In the genomic region with DNA sequence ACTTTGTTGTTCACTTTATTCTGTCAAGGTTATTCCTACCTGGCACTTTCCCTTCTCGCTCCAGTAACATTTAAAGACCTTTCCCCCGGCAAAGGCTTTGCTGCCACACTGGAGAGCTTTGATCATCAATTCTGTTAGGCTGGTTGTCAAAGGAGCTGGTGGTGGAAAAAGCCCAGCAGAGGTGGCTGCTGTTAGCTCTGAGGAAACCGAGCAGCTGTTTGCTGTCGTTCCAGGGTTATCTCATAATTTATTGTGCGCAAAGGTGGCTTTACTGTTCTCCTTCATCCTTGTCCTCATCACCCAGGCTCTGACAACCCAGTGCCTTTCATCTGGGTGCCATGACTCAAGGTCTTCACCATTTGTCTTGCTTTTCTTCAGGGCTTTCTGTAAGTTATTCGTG, we compare ENCODE assay signal across 14 cellular contexts. TPM values are rescaled to one million over a fixed set of nuclear protein-coding genes. Genes with fewer than 3 reads are reported as not detected.
A peak's percentile ranks its signal among the peaks of the same experiment; 100 is the strongest.
DNase-seq lines count a peak whose midpoint lies in the region; ATAC-seq and TF ChIP-seq lines count a peak whose summit lies in the region.
"Had no signal": no experiment of that assay in that cellular context is flagged by ENCODE, and none has a peak within 500 bp of the region (broad histone marks: within the 10 kb centered on the region; RNA-seq: fewer than 3 reads in every experiment).

No MANE protein-coding gene starts in this region.

- DNase-seq in NCI-H345 (lab: John Stamatoyannopoulos, UW) (peak; percentile 72), amniotic epithelial cell (ENCODE audit: low read depth) (peak; percentile 50), mesenchymal stem cell (peak; percentile 18), smooth muscle cell (lab: John Stamatoyannopoulos, UW; ENCODE audit: unreplicated experiment) (no peak), NCI-H526 treated with DMSO at 0.1 percent for 48 hours (lab: John Stamatoyannopoulos, UW) (no peak)
- no peak for DNase-seq in stimulated activated naive CD8-positive, alpha-beta T cell treated with anti-CD3 and anti-CD28 coated beads, Interleukin-15, amount 100 ng/mL, for 72 hours
- DNase-seq: BE2C; CD4-positive, alpha-beta memory T cell; MM.1S; NCI-H1105 treated with DMSO at 0.1 percent for 48 hours; NCI-H1930; SHP77 treated with DMSO at 0.1 percent for 48 hours had no signal

- no peak overlapping the region for H3K23ac ChIP-seq in mesenchymal stem cell (ENCODE audit: low read length in 2 of 2)

- peaks cover 7% of the 10 kb centered on the region for H3F3A ChIP-seq in smooth muscle cell (ENCODE audit: low read depth)

- no peak overlapping the region for H2BK12ac ChIP-seq in mesenchymal stem cell (ENCODE audit: low read length in 2 of 2)

- no peak overlapping the region for H3K4ac ChIP-seq in mesenchymal stem cell (ENCODE audit: low read depth in 1 of 2, low read length in 2 of 2)

- H2AFZ ChIP-seq in mesenchymal stem cell (ENCODE audit: low read depth, low read length) (no peak overlapping the region), smooth muscle cell (ENCODE audit: low read depth) (peak overlapping the region; percentile 48)

- no peak for ATAC-seq in GM21515 (IDR thresholded peaks at IDR 0.05; ENCODE audit: unreplicated experiment)
- no peak for ATAC-seq in stimulated activated naive CD8-positive, alpha-beta T cell treated with anti-CD3 and anti-CD28 coated beads, Interleukin-15, amount 100 ng/mL, for 72 hours
- ATAC-seq in activated T-helper 17 cell treated with anti-CD3 and anti-CD28 coated beads, Interleukin-2, amount 50 U/mL, for 72 hours (replicated peaks): no peak

- peaks cover under 1 to 6% of the 10 kb centered on the region in 2 donors for H3K9me3 Mint-ChIP-seq in stimulated activated naive CD8-positive, alpha-beta T cell treated with anti-CD3 and anti-CD28 coated beads, Interleukin-15, amount 100 ng/mL, for 72 hours
- H3K9me3 Mint-ChIP-seq in activated T-helper 17 cell treated with anti-CD3 and anti-CD28 coated beads, Interleukin-2, amount 50 U/mL, for 72 hours: no peaks in the 10 kb centered on the region

- H3K9me3 ChIP-seq in mesenchymal stem cell (ENCODE audit: control insufficient read depth, low read length): no peaks in the 10 kb centered on the region
- no peaks in the 10 kb centered on the region for H3K9me3 ChIP-seq in smooth muscle cell (replicated peaks; ENCODE audit: low read depth)
- H3K9me3 ChIP-seq: BE2C had no signal

- no peak overlapping the region for H3K9ac ChIP-seq in mesenchymal stem cell (ENCODE audit: low read length)
- no peak overlapping the region for H3K9ac ChIP-seq in smooth muscle cell (ENCODE audit: low read depth)

- H3K36me3 Mint-ChIP-seq in activated T-helper 17 cell treated with anti-CD3 and anti-CD28 coated beads, Interleukin-2, amount 50 U/mL, for 72 hours (ENCODE audit: low read depth): no peaks in the 10 kb centered on the region
- H3K36me3 Mint-ChIP-seq: CD4-positive, alpha-beta memory T cell had no signal

- no peak overlapping the region for H2BK5ac ChIP-seq in mesenchymal stem cell (ENCODE audit: low read depth, low read length, poor library complexity, severe bottlenecking)

- H3K4me1 ChIP-seq in mesenchymal stem cell (ENCODE audit: control insufficient read depth, insufficient read depth, low read depth, low read length) (no peaks in the 10 kb centered on the region), smooth muscle cell (ENCODE audit: low read depth) (peaks cover 10% of the 10 kb centered on the region)
- H3K4me1 ChIP-seq: BE2C had no signal

- TF ChIP-seq CTCF in smooth muscle cell (IDR thresholded peaks at IDR 0.05; ENCODE audit: borderline replicate concordance, insufficient read depth, poor library complexity, severe bottlenecking): no peak

- no peak overlapping the region for H3K27ac ChIP-seq in mesenchymal stem cell (ENCODE audit: low read length, poor library complexity, severe bottlenecking)
- H3K27ac ChIP-seq in smooth muscle cell (ENCODE audit: low read depth): no peak overlapping the region

- H3K27me3 Mint-ChIP-seq in stimulated activated naive CD8-positive, alpha-beta T cell treated with anti-CD3 and anti-CD28 coated beads, Interleukin-15, amount 100 ng/mL, for 72 hours: peaks cover 38% of the 10 kb centered on the region
- peaks cover 13% of the 10 kb centered on the region for H3K27me3 Mint-ChIP-seq in activated T-helper 17 cell treated with anti-CD3 and anti-CD28 coated beads, Interleukin-2, amount 50 U/mL, for 72 hours

- H3K18ac ChIP-seq in mesenchymal stem cell (ENCODE audit: low read depth in 1 of 2, low read length in 2 of 2): peak overlapping the region; percentile 12 to 54

- no peaks in the 10 kb centered on the region for H3K79me2 ChIP-seq in smooth muscle cell (ENCODE audit: low read depth)

- no peak overlapping the region for H4K8ac ChIP-seq in mesenchymal stem cell (ENCODE audit: low read length)

- 61% methylated on average over 5 of the region's 6 CpGs for WGBS in mesenchymal stem cell
- WGBS in smooth muscle cell (ENCODE audit: low lambda C conversion rate): 20% methylated on average over 6 of the region's 6 CpGs

- H3K4me2 ChIP-seq in mesenchymal stem cell (ENCODE audit: low read length, poor library complexity, severe bottlenecking) (no peak overlapping the region), smooth muscle cell (peak overlapping the region; percentile 17)

- H2BK120ac ChIP-seq in mesenchymal stem cell (ENCODE audit: low read depth, low read length): peak overlapping the region; percentile 85

- H3K4me3 ChIP-seq in mesenchymal stem cell (ENCODE audit: insufficient read depth in 1 of 2, low read depth in 1 of 2, low read length in 2 of 2): no peak overlapping the region
- no peak overlapping the region for H3K4me3 ChIP-seq in smooth muscle cell

- H3K36me3 ChIP-seq in mesenchymal stem cell (ENCODE audit: control insufficient read depth in 1 of 2, insufficient read depth in 2 of 2, low read depth in 1 of 2, low read length in 2 of 2) (no peaks in the 10 kb centered on the region), smooth muscle cell (ENCODE audit: low read depth) (no peaks in the 10 kb centered on the region)
- H3K36me3 ChIP-seq: BE2C had no signal

- no peak overlapping the region for H2AK5ac ChIP-seq in mesenchymal stem cell (ENCODE audit: low read length, severe bottlenecking)

- H3K27me3 ChIP-seq in mesenchymal stem cell (ENCODE audit: control insufficient read depth in 1 of 2, insufficient read depth in 1 of 2, low read length in 2 of 2) (peaks cover 0 to 8% of the 10 kb centered on the region in 2 experiments), smooth muscle cell (ENCODE audit: low read depth) (no peaks in the 10 kb centered on the region)
- H3K27me3 ChIP-seq: BE2C had no signal

- H4K20me1 ChIP-seq in smooth muscle cell (ENCODE audit: low read depth): no peaks in the 10 kb centered on the region

- H3K4me1 Mint-ChIP-seq in stimulated activated naive CD8-positive, alpha-beta T cell treated with anti-CD3 and anti-CD28 coated beads, Interleukin-15, amount 100 ng/mL, for 72 hours: no peaks in the 10 kb centered on the region
- no peaks in the 10 kb centered on the region for H3K4me1 Mint-ChIP-seq in activated T-helper 17 cell treated with anti-CD3 and anti-CD28 coated beads, Interleukin-2, amount 50 U/mL, for 72 hours
- H3K4me1 Mint-ChIP-seq: CD4-positive, alpha-beta memory T cell had no signal

- H3K4me3 Mint-ChIP-seq in stimulated activated naive CD8-positive, alpha-beta T cell treated with anti-CD3 and anti-CD28 coated beads, Interleukin-15, amount 100 ng/mL, for 72 hours: no peak overlapping the region
- H3K4me3 Mint-ChIP-seq in activated T-helper 17 cell treated with anti-CD3 and anti-CD28 coated beads, Interleukin-2, amount 50 U/mL, for 72 hours: no peak overlapping the region
- H3K4me3 Mint-ChIP-seq: CD4-positive, alpha-beta memory T cell had no signal

- no peak overlapping the region for H4K91ac ChIP-seq in mesenchymal stem cell (ENCODE audit: low read length)

- no peaks in the 10 kb centered on the region for H3K79me1 ChIP-seq in mesenchymal stem cell (replicated peaks; ENCODE audit: low read length, poor library complexity, severe bottlenecking)

- no peak overlapping the region for H3K14ac ChIP-seq in mesenchymal stem cell (ENCODE audit: low read length in 2 of 2)

- no peak overlapping the region for H3K27ac Mint-ChIP-seq in stimulated activated naive CD8-positive, alpha-beta T cell treated with anti-CD3 and anti-CD28 coated beads, Interleukin-15, amount 100 ng/mL, for 72 hours
- H3K27ac Mint-ChIP-seq in activated T-helper 17 cell treated with anti-CD3 and anti-CD28 coated beads, Interleukin-2, amount 50 U/mL, for 72 hours: no peak overlapping the region
- H3K27ac Mint-ChIP-seq: CD4-positive, alpha-beta memory T cell had no signal

- H2BK15ac ChIP-seq in mesenchymal stem cell (ENCODE audit: low read depth, poor library complexity, severe bottlenecking): no peak overlapping the region

RNA-seq across cellular contexts. Expression of a gene that starts 38.2 kb away (rescaled TPM):
- 9.1 TPM for polyA plus RNA-seq in mesenchymal stem cell (2013, experiment 1 of 2)
- polyA plus RNA-seq in mesenchymal stem cell (2013, experiment 2 of 2): 8.8 TPM
- 16.8 and 28.6 TPM in 2 replicates for total RNA-seq in smooth muscle cell
- polyA plus RNA-seq in smooth muscle cell: 10.7 and 18.6 TPM in 2 replicates
- 10 to 100 TPM; 21.4 to 23.0 TPM for total RNA-seq in activated T-helper 17 cell treated with anti-CD3 and anti-CD28 coated beads, Interleukin-2, amount 50 U/mL, for 72 hours

Comparison
In these comparisons a context has a peak if more than half of its experiments do, and no peak if none do; other contexts are left out.
1. DNase-seq: peak in NCI-H345 (single experiment), amniotic epithelial cell (single experiment) and mesenchymal stem cell (single experiment); none in smooth muscle cell (single experiment), NCI-H526 treated with DMSO at 0.1 percent for 48 hours (single experiment) and stimulated activated naive CD8-positive, alpha-beta T cell treated with anti-CD3 and anti-CD28 coated beads, Interleukin-15, amount 100 ng/mL, for 72 hours (0 of 2).